ENCODE assay signal across 8 cellular contexts in the genomic region with DNA sequence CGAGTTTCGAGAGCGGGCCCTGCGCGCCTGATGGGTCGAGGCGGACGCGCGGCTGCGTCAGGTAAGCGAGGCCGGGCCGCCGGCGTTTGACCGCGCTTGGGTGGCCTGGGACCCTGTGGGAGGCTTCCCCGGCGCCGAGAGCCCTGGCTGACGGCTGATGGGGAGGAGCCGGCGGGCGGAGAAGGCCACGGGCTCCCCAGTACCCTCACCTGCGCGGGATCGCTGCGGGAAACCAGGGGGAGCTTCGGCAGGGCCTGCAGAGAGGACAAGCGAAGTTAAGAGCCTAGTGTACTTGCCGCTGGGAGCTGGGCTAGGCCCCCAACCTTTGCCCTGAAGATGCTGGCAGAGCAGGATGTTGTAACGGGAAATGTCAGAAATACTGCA. TPM values are rescaled to one million over a fixed set of nuclear protein-coding genes. Genes with fewer than 3 reads are reported as not detected.
DNase-seq lines count a peak whose midpoint lies in the region; ATAC-seq and TF ChIP-seq lines count a peak whose summit lies in the region.
"Not testable (repeated sequence)": the region's sequence is repeated elsewhere in the genome, so short reads cannot be mapped to it uniquely, and the experiment has no call there.

No MANE protein-coding gene starts in this region.

- H3K4me2 ChIP-seq in DND-41 (ENCODE audit: insufficient read depth, low read length); GM23248 (ENCODE audit: unreplicated experiment); PC-9: not testable (repeated sequence)

- not testable (repeated sequence) for BruUV-seq in PC-9 (replicated peaks; lab: Mats Ljungman, UMichigan)

- POLR2A ChIA-PET in PC-9 (lab: Charles Lee; ENCODE audit: unreplicated experiment): not testable (repeated sequence)

- H3K9ac ChIP-seq in DND-41 (ENCODE audit: low read depth, low read length) (peak overlapping the region; percentile 34), GM23248 (peak overlapping the region; percentile 76)

- not testable (repeated sequence) for H3K9me2 ChIP-seq in GM23248 (ENCODE audit: insufficient read depth); PC-9 (ENCODE audit: insufficient read depth)

- not testable (repeated sequence) for H3F3A ChIP-seq in GM23248 (ENCODE audit: insufficient read depth); PC-9 (ENCODE audit: insufficient read depth, low read depth)

- not testable (repeated sequence) for H3K4me1 ChIP-seq in DND-41 (ENCODE audit: insufficient read depth, low read length); GM23248 (ENCODE audit: insufficient read depth); PC-9 (replicated peaks; ENCODE audit: insufficient read depth); ascending aorta; gastroesophageal sphincter; right lobe of liver; sigmoid colon; transverse colon

- H3K36me3 ChIP-seq in DND-41 (ENCODE audit: insufficient read depth, low read length); GM23248 (ENCODE audit: low read depth); PC-9 (ENCODE audit: low read depth); ascending aorta; gastroesophageal sphincter; right lobe of liver; sigmoid colon; transverse colon: not testable (repeated sequence)

- not testable (repeated sequence) for H3K9me3 ChIP-seq in DND-41 (ENCODE audit: insufficient read depth, low read length, severe bottlenecking); GM23248 (ENCODE audit: low read depth); PC-9 (ENCODE audit: insufficient read depth, low read depth); ascending aorta; gastroesophageal sphincter; right lobe of liver; sigmoid colon; transverse colon

- CTCF ChIA-PET in PC-9 (lab: Charles Lee): not testable (repeated sequence)

- TF ChIP-seq EP300 in gastroesophageal sphincter (IDR thresholded peaks at IDR 0.05); sigmoid colon (IDR thresholded peaks at IDR 0.05); transverse colon (IDR thresholded peaks at IDR 0.05; ENCODE audit: low read depth): not testable (repeated sequence)

- not testable (repeated sequence) for H4K20me1 ChIP-seq in DND-41 (ENCODE audit: insufficient read depth, low read length); GM23248 (ENCODE audit: insufficient read depth); PC-9 (ENCODE audit: insufficient read depth)

- intact Hi-C loops in PC-9 (cut with micrococcal nuclease; ENCODE audit: unreplicated experiment); ascending aorta (cut with DNase I); right lobe of liver (cut with DNase I); sigmoid colon (cut with DNase I); transverse colon (cut with DNase I; ENCODE audit: low total_unique reads): not testable (repeated sequence)

- WGBS in GM23248 (ENCODE audit: low coverage in 1 of 2, low lambda C conversion rate in 2 of 2, missing lambda C conversion rate in 2 of 2), 2 experiments: no CpG with 5 or more reads among the region's 34 CpGs
- WGBS in gastroesophageal sphincter (ENCODE audit: low coverage in 1 of 2), 2 donors: no CpG with 5 or more reads among the region's 34 CpGs
- no CpG with 5 or more reads among the region's 34 CpGs for WGBS in right lobe of liver (ENCODE audit: insufficient coverage, low coverage, low lambda C conversion rate, missing lambda C conversion rate)
- no CpG with 5 or more reads among the region's 34 CpGs for WGBS in sigmoid colon, 2 donors
- no CpG with 5 or more reads among the region's 34 CpGs for WGBS in transverse colon (ENCODE audit: low coverage in 1 of 2), 2 donors

- H3K4me3 ChIP-seq in DND-41 (ENCODE audit: low read depth in 1 of 2, low read length in 2 of 2) (peak overlapping the region in 1 of 2 experiments; percentile 46; a peak in 2 of 4 replicates), GM23248 (peak overlapping the region; percentile 71), PC-9 (peak overlapping the region; percentile 36; the same call in 1 of the 2 replicates), ascending aorta (peak overlapping the region; percentile 63 to 69), gastroesophageal sphincter (peak overlapping the region; percentile 34 to 51), right lobe of liver (peak overlapping the region; percentile 33 to 55 (median 44)), sigmoid colon (peak overlapping the region; percentile 21 to 51 (median 48)), transverse colon (peak overlapping the region in 3 of 4 donors; percentile 41 to 55 (median 49))

- ATAC-seq in DND-41 (ENCODE audit: insufficient read depth, low read depth) (peak; percentile 20; the same call in 2 of the 3 replicates), gastroesophageal sphincter (peak; percentile 35), right lobe of liver (peak; percentile 37 to 51 (median 46))

- not testable (repeated sequence) for TF ChIP-seq POLR2A in gastroesophageal sphincter (IDR thresholded peaks at IDR 0.05); right lobe of liver (IDR thresholded peaks at IDR 0.05); sigmoid colon (IDR thresholded peaks at IDR 0.05); transverse colon (IDR thresholded peaks at IDR 0.05)

- in situ Hi-C loops in GM23248 (cut with MboI); transverse colon (cut with MboI; ENCODE audit: low pct_ligation_motif_present in 1 of 4, low pct_unique_long_range_greater_than_20kb in 1 of 4, low sequenced_read_pairs in 3 of 4): not testable (repeated sequence)

- H2AFZ ChIP-seq in DND-41 (ENCODE audit: low read depth, low read length); PC-9: not testable (repeated sequence)
- H2AFZ ChIP-seq in GM23248: 0 out of 2 replicates have a peak overlapping the region, but pooled peaks have one; percentile 65

- not testable (repeated sequence) for H3K79me2 ChIP-seq in DND-41 (ENCODE audit: insufficient read depth, low read length); GM23248 (ENCODE audit: insufficient read depth); PC-9 (ENCODE audit: low read depth)

- not testable (repeated sequence) for DNase-seq in DND-41; GM23248; PC-9; ascending aorta (ENCODE audit: low spot score in 2 of 2); right lobe of liver; sigmoid colon; transverse colon

- not testable (repeated sequence) for TF ChIP-seq CTCF in DND-41 (IDR thresholded peaks at IDR 0.05; ENCODE audit: borderline replicate concordance, extremely low read depth, low read length, poor library complexity, severe bottlenecking); PC-9 (conservative IDR thresholded peaks at IDR 0.05); ascending aorta (IDR thresholded peaks at IDR 0.05); gastroesophageal sphincter (IDR thresholded peaks at IDR 0.05); right lobe of liver (IDR thresholded peaks at IDR 0.05); sigmoid colon (IDR thresholded peaks at IDR 0.05); transverse colon (IDR thresholded peaks at IDR 0.05)

- H3K27me3 ChIP-seq in DND-41 (ENCODE audit: insufficient read depth, low read length, poor library complexity); GM23248 (replicated peaks; ENCODE audit: insufficient read depth); PC-9 (ENCODE audit: insufficient read depth, low read depth); ascending aorta; gastroesophageal sphincter; right lobe of liver; sigmoid colon; transverse colon: not testable (repeated sequence)

- not testable (repeated sequence) for H3K27ac ChIP-seq in DND-41 (ENCODE audit: low read length); PC-9
- peak overlapping the region; percentile 60 for H3K27ac ChIP-seq in GM23248
- peak overlapping the region in 1 of 2 donors; percentile 73 for H3K27ac ChIP-seq in ascending aorta
- H3K27ac ChIP-seq in gastroesophageal sphincter: peak overlapping the region in 3 of 4 donors; percentile 77 to 88 (median 80)
- H3K27ac ChIP-seq in right lobe of liver: peak overlapping the region in 2 of 3 donors; percentile 60 to 80
- peak overlapping the region; percentile 76 to 77 (median 76) for H3K27ac ChIP-seq in sigmoid colon
- H3K27ac ChIP-seq in transverse colon: peak overlapping the region; percentile 76 to 90 (median 83)

RNA-seq across cellular contexts. Expression of a gene that starts 57.3 kb away (rescaled TPM):
- total RNA-seq in GM23248 (2014; rRNA removed; shearing (Covaris generic)): 0.65 and 1.0 TPM in 2 replicates
- polyA plus RNA-seq in GM23248 (2016; fragmentation: Nextera tagmentation; extraction: Ambion mirVana) (0.06 and 0.16 TPM in 2 replicates), sigmoid colon (under 1 TPM in 1 of 3 donors, not detected in 2; 0.77 TPM)
- total RNA-seq in PC-9 (2021) (0.90 and 1.4 TPM in 2 replicates), ascending aorta (not detected), gastroesophageal sphincter (1 to 10 TPM; 3.2 to 4.0 (median 3.2) TPM), right lobe of liver (1 to 10 TPM; 1.2 to 3.8 (median 2.5) TPM), sigmoid colon (1 to 10 TPM; 1.8 to 6.9 (median 4.6) TPM), transverse colon (1 to 10 TPM in 3 of 4 donors, not detected in 1; 2.9 to 3.7 (median 3.6) TPM)
